ENCODE assay signal across 16 cellular contexts in the genomic region with DNA sequence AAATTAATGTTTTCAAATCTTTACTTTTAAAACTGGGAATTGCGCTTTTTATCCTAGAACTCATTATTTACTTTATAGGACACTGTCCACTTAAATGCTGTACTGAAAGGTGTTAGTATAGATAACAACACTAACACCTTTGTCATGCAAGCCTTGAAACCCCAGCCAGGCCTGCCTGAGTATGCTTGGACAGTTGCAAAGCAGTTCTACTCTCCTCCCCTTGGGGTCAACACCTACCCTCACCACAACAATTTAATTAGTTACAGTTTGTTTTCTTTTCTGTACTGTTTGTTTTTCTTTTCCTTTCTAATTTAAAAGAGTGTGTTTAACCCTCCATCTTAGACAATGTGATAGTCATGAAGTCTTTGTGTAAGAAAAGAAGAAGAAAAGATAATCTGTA. TPM values are rescaled to one million over a fixed set of nuclear protein-coding genes. Genes with fewer than 3 reads are reported as not detected.
DNase-seq lines count a peak whose midpoint lies in the region; ATAC-seq, FAIRE-seq and TF ChIP-seq lines count a peak whose summit lies in the region.
"Had no signal": no experiment of that assay in that cellular context is flagged by ENCODE, and none has a peak within 500 bp of the region (broad histone marks: within the 10 kb centered on the region; RNA-seq: fewer than 3 reads in every experiment).

No MANE protein-coding gene starts in this region.

- BruUV-seq in K562 (replicated peaks; lab: Mats Ljungman, UMichigan) = no TSS peak

- peak; percentile 77 for FAIRE-seq in A549 (lab: Jason Lieb, UNC)
- no peak for FAIRE-seq in K562 (lab: Jason Lieb, UNC)
- FAIRE-seq in D721Med (lab: Jason Lieb, UNC) = no peak
- FAIRE-seq: HTR-8/SVneo had no signal

- H3K36me3 ChIP-seq in KMS-11 (ENCODE audit: insufficient read depth) = no peaks in the 10 kb centered on the region
- H3K36me3 ChIP-seq in K562 (ENCODE audit: control insufficient read depth, insufficient read depth, low read length) = no peaks in the 10 kb centered on the region
- H3K36me3 ChIP-seq: HAP-1 had no signal

- H3K27me3 Mint-ChIP-seq in nephron (ENCODE audit: low read depth) = no peaks in the 10 kb centered on the region

- no peak overlapping the region for H3K27ac ChIP-seq in A549
- H3K27ac ChIP-seq in KMS-11 = no peak overlapping the region; the same call in 1 of the 2 replicates
- no peak overlapping the region for H3K27ac ChIP-seq in K562 (ENCODE audit: extremely low read depth, low read depth, low read length)
- H3K27ac ChIP-seq: 22Rv1 had no signal

- no peak overlapping the region for H2AFZ ChIP-seq in KMS-11 (ENCODE audit: low read depth)
- no peak overlapping the region for H2AFZ ChIP-seq in K562 (ENCODE audit: low read depth, low read length)

- H3K9me3 Mint-ChIP-seq in nephron = peaks cover 24% of the 10 kb centered on the region

- no peak overlapping the region for H3K4me3 ChIP-seq in A549
- H3K4me3 ChIP-seq in KMS-11 (IDR thresholded peaks at IDR 0.05; ENCODE audit: insufficient read depth, low read depth, low read length) = no peak overlapping the region
- no peak overlapping the region for H3K4me3 ChIP-seq in K562
- H3K4me3 ChIP-seq: BLaER1 treated with 17β-estradiol and CSF1 and Interleukin-3, amounts not matched to agents 10 nM and 100 nM; HAP-1 had no signal

- H3K9ac ChIP-seq in KMS-11 = no peak overlapping the region
- no peak overlapping the region for H3K9ac ChIP-seq in K562 (ENCODE audit: insufficient read depth in 1 of 2, low read depth in 2 of 2, low read length in 2 of 2)
- H3K9ac ChIP-seq: BLaER1 treated with 17β-estradiol and CSF1 and Interleukin-3, amounts not matched to agents 10 nM and 100 nM had no signal

- POLR2A ChIA-PET in A549 (lab: Yijun Ruan, JAX) (no interaction called here), K562 (lab: Yijun Ruan, JAX) (no interaction called here)

- no peaks in the 10 kb centered on the region for H3K9me3 ChIP-seq in A549
- no peaks in the 10 kb centered on the region for H3K9me3 ChIP-seq in K562 (replicated peaks; ENCODE audit: control insufficient read depth, insufficient read depth, low read depth, low read length)

- CTCF ChIA-PET in A549 (lab: Yijun Ruan, JAX) (no interaction called here), K562 (lab: Yijun Ruan, JAX; ENCODE audit: low intra/inter-chr PET ratio) (no interaction called here)

- H3K4me2 ChIP-seq in A549 = no peak overlapping the region
- peak overlapping the region; percentile 84 for H3K4me2 ChIP-seq in KMS-11
- H3K4me2 ChIP-seq in K562 (ENCODE audit: insufficient read depth, low read length) = no peak overlapping the region
- H3K4me2 ChIP-seq: BLaER1 treated with 17β-estradiol and CSF1 and Interleukin-3, amounts not matched to agents 10 nM and 100 nM had no signal

- no peak for TF ChIP-seq CTCF in A549 (IDR thresholded peaks at IDR 0.05)
- no peak for TF ChIP-seq CTCF in KMS-11 (conservative IDR thresholded peaks at IDR 0.05; ENCODE audit: low read depth, low read length)
- TF ChIP-seq CTCF in K562 (IDR thresholded peaks at IDR 0.05 in 2 of 3, conservative IDR thresholded peaks at IDR 0.05 in 1 of 3; ENCODE audit: insufficient read depth in 2 of 3, low read depth in 1 of 3, low read length in 3 of 3) = no peak
- TF ChIP-seq CTCF in nephron (IDR thresholded peaks at IDR 0.05; ENCODE audit: unreplicated experiment in 3 of 3) = no peak
- TF ChIP-seq CTCF in D721Med (IDR thresholded peaks at IDR 0.05; ENCODE audit: insufficient read depth, missing control alignments) = no peak

- TF ChIP-seq EP300 in A549 (IDR thresholded peaks at IDR 0.05) (no peak), K562 (IDR thresholded peaks at IDR 0.05; ENCODE audit: low read length) (no peak)

- H3K36me3 Mint-ChIP-seq in nephron (ENCODE audit: low read depth) = peaks cover 17% of the 10 kb centered on the region

- H3K79me2 ChIP-seq in KMS-11 (ENCODE audit: insufficient read depth, low read depth) (no peaks in the 10 kb centered on the region), K562 (ENCODE audit: control insufficient read depth, insufficient read depth, low read length) (no peaks in the 10 kb centered on the region)

- H3K4me1 ChIP-seq in A549 (no peaks in the 10 kb centered on the region), KMS-11 (ENCODE audit: low read depth, poor library complexity, severe bottlenecking) (peaks cover 29% of the 10 kb centered on the region), K562 (replicated peaks in 1 of 2; ENCODE audit: control insufficient read depth in 2 of 2, insufficient read depth in 2 of 2, low read length in 2 of 2) (no peaks in the 10 kb centered on the region)

- ATAC-seq in A549 (no peak), K562 (no peak; the same call in 2 of the 3 replicates), GM18858 (IDR thresholded peaks at IDR 0.05; ENCODE audit: unreplicated experiment) (no peak)
- ATAC-seq: CD8-positive, alpha-beta T cell had no signal

- TF ChIP-seq RAD21 in A549 (conservative IDR thresholded peaks at IDR 0.05 in 1 of 2, IDR thresholded peaks at IDR 0.05 in 1 of 2) (no peak), K562 (CRISPR knock-in tag; conservative IDR thresholded peaks at IDR 0.05 in 1 of 2, IDR thresholded peaks at IDR 0.05 in 1 of 2) (no peak)

- H4K20me1 ChIP-seq in KMS-11 (ENCODE audit: insufficient read depth) (no peaks in the 10 kb centered on the region), K562 (replicated peaks; ENCODE audit: control insufficient read depth, insufficient read depth, low read length) (no peaks in the 10 kb centered on the region)
- H4K20me1 ChIP-seq: BLaER1 treated with 17β-estradiol and CSF1 and Interleukin-3, amounts not matched to agents 10 nM and 100 nM had no signal

- WGBS in A549 (ENCODE audit: missing lambda C conversion rate) = 91% methylated on average over 1 of the region's 1 CpG
- 0% methylated on average over 1 of the region's 1 CpG for WGBS in K562 (ENCODE audit: insufficient coverage, low coverage, missing lambda C conversion rate)

- H3K27me3 ChIP-seq in KMS-11 (ENCODE audit: insufficient read depth, low read depth) = no peaks in the 10 kb centered on the region
- no peaks in the 10 kb centered on the region for H3K27me3 ChIP-seq in K562 (ENCODE audit: control insufficient read depth in 2 of 2, insufficient read depth in 2 of 2, low read length in 2 of 2)
- H3K27me3 ChIP-seq: BLaER1 treated with 17β-estradiol and CSF1 and Interleukin-3, amounts not matched to agents 10 nM and 100 nM had no signal

- no peaks in the 10 kb centered on the region for H3K9me1 ChIP-seq in K562 (ENCODE audit: control insufficient read depth, insufficient read depth, low read length)

- peak overlapping the region in 1 of 3 experiments; percentile 24 for H3K4me3 Mint-ChIP-seq in nephron
- H3K4me3 Mint-ChIP-seq: CD8-positive, alpha-beta T cell had no signal

- no peak for TF ChIP-seq POLR2A in A549 (IDR thresholded peaks at IDR 0.05; ENCODE audit: low read length)
- no peak for TF ChIP-seq POLR2A in K562 (conservative IDR thresholded peaks at IDR 0.05)

- no peaks in the 10 kb centered on the region for H3K4me1 Mint-ChIP-seq in nephron

- DNase-seq in A549 (ENCODE audit: low read depth in 1 of 2, low spot score in 1 of 2) (no peak), K562 (ENCODE audit: extremely low read depth in 1 of 4, low spot score in 3 of 4) (peak; percentile 11 to 23 (median 16)), D721Med (ENCODE audit: insufficient read length, low spot score) (no peak), GOT3 (lab: John Stamatoyannopoulos, UW) (no peak), NCI-H1048 (lab: John Stamatoyannopoulos, UW) (no peak)
- DNase-seq: CD8-positive, alpha-beta T cell; GDM1; IMR-90; KBM-7 had no signal

- in situ Hi-C loops in K562 (cut with MboI) = no loop called here

- peak overlapping the region; percentile 8 to 89 (median 64) for H3K27ac Mint-ChIP-seq in nephron
- H3K27ac Mint-ChIP-seq: CD8-positive, alpha-beta T cell had no signal

- intact Hi-C loops in K562 (cut with micrococcal nuclease) = no loop called here

TF ChIP-seq in A549, 52 proteins besides CTCF, POLR2A, EP300 and RAD21:
- TF ChIP-seq HOXA7 (CRISPR knock-in tag; IDR thresholded peaks at IDR 0.05) = no peak

TF ChIP-seq in K562, 482 proteins besides CTCF, POLR2A, EP300 and RAD21 (continues in another document):
- TF ChIP-seq ZNF324 (CRISPR knock-in tag; IDR thresholded peaks at IDR 0.05) (no peak), ZNF280A (IDR thresholded peaks at IDR 0.05; ENCODE audit: low read depth, partially characterized antibody) (no peak)

RNA-seq across cellular contexts. Expression of gene FAM98A, which starts 18.9 kb away (rescaled TPM):
- polyA plus RNA-seq in A549 (2011; rRNA removed) = 83.4 and 109 TPM in 2 replicates
- polyA plus RNA-seq in A549 (2012; cell fraction: cytosol; rRNA removed) = 133 and 138 TPM in 2 replicates
- polyA plus RNA-seq in A549 (2012; cell fraction: nucleus; rRNA removed) = 14.0 and 34.5 TPM in 2 replicates
- 94.1 to 101 TPM (median 97.2 TPM) in 3 replicates for polyA plus RNA-seq in A549 (2017; fragmentation: RNase III; extraction: RNeasy Plus Mini Kit Qiagen cat#74134 plus additional on column Dnase treatment)
- 49.4 and 94.8 TPM in 2 replicates for polyA minus RNA-seq in A549 (2011; rRNA and poly(A)+ RNA removed)
- total RNA-seq in K562 (2011; cell fraction: chromatin; rRNA removed; ENCODE audit: low replicate concordance) = 58.3 and 93.0 TPM in 2 replicates
- 25.1 and 26.7 TPM in 2 replicates for total RNA-seq in K562 (2011; cell fraction: nucleolus; rRNA removed)
- 40.6 and 44.9 TPM in 2 replicates for total RNA-seq in K562 (2011; cell fraction: nucleoplasm; rRNA removed)
- total RNA-seq in K562 (2014; rRNA removed) = 23.5 and 26.0 TPM in 2 replicates
- 44.6 and 45.7 TPM in 2 replicates for total RNA-seq in K562 (2014; rRNA removed; fragmentation: Illumina TruSeq; extraction: Trizol)
- 39.6 and 53.8 TPM in 2 replicates for total RNA-seq in K562 (2015; rRNA removed; fragmentation: Illumina TruSeq; extraction: Trizol)
- total RNA-seq in K562 (2021) = 56.1 and 59.7 TPM in 2 replicates
- polyA plus RNA-seq in K562 (2011; rRNA removed) = 80.1 and 114 TPM in 2 replicates
- polyA plus RNA-seq in K562 (2011; cell fraction: cytosol; rRNA removed) = 65.6 and 159 TPM in 2 replicates
- 30.4 and 45.6 TPM in 2 replicates for polyA plus RNA-seq in K562 (2011; cell fraction: nucleus; rRNA removed)
- polyA plus RNA-seq in K562 (2012) = 25.4 and 119 TPM in 2 replicates
- 238 and 308 TPM in 2 replicates for polyA plus RNA-seq in K562 (2014; fragmentation: Illumina TruSeq; extraction: Trizol)
- polyA plus RNA-seq in K562 (2014; fragmentation: Nextera tagmentation; extraction: Ambion mirVana) = 10 to 100 TPM; 16.5 to 23.4 TPM
- 144 and 171 TPM in 2 replicates for polyA plus RNA-seq in K562 (2014; rRNA removed)
- 140 and 173 TPM in 2 replicates for polyA minus RNA-seq in K562 (2011; rRNA and poly(A)+ RNA removed)
- polyA minus RNA-seq in K562 (2011; cell fraction: cytosol; rRNA and poly(A)+ RNA removed) = 51.4 and 53.0 TPM in 2 replicates
- polyA minus RNA-seq in K562 (2011; cell fraction: nucleus; rRNA and poly(A)+ RNA removed) = 32.7 and 88.5 TPM in 2 replicates

Comparison
In these comparisons a context has a peak if more than half of its experiments do, and no peak if none do; other contexts are left out.
1. DNase-seq: peak in K562 (4 of 4); none in A549 (0 of 2), D721Med (single experiment), GOT3 (single experiment) and NCI-H1048 (single experiment).